9 cellular contexts compared by ENCODE assay signal in genomic region chr2:112584891-112585250, GRCh38. TPM values are rescaled to one million over a fixed set of nuclear protein-coding genes. Genes with fewer than 3 reads are reported as not detected.
DNase-seq lines count a peak whose midpoint lies in the region; ATAC-seq, FAIRE-seq and TF ChIP-seq lines count a peak whose summit lies in the region.
"Had no signal": no experiment of that assay in that cellular context is flagged by ENCODE, and none has a peak within 500 bp of the region (broad histone marks: within the 10 kb centered on the region; RNA-seq: fewer than 3 reads in every experiment).

No MANE protein-coding gene starts in this region.

- SMC1A ChIA-PET in GM12878 (lab: Charles Lee; ENCODE audit: uncharacterized antibody, unreplicated experiment), result interaction anchor here (0.8 to 4.3 kb wide), 5 partner anchors 15 to 357 kb away, joined by 3 to 18 read pairs (median 7); no protein-coding TSS in a partner anchor

- no peaks in the 10 kb centered on the region for H3K9me3 ChIP-seq in GM12878 (replicated peaks; ENCODE audit: control insufficient read depth, insufficient read depth, low read length)
- no peaks in the 10 kb centered on the region for H3K9me3 ChIP-seq in tibial artery

- no peak for TF ChIP-seq RAD21 in GM12878 (IDR thresholded peaks at IDR 0.05; ENCODE audit: insufficient read depth, low read depth, low read length)

- peak; percentile 27 for FAIRE-seq in GM12878 (lab: Jason Lieb, UNC)

- WGBS in GM12878 (ENCODE audit: insufficient coverage, insufficient replicate concordance, low lambda C conversion rate, missing lambda C conversion rate), result 50% methylated on average over 3 of the region's 3 CpGs
- WGBS in lower leg skin, 2 donors, result 57 to 67% methylated on average over 3 of the region's 3 CpGs

- H2AFZ ChIP-seq in GM12878 (ENCODE audit: control insufficient read depth, low read depth, low read length), result peak overlapping the region; percentile 99

- H3K36me3 ChIP-seq in GM12878 (ENCODE audit: control insufficient read depth in 2 of 2, insufficient read depth in 2 of 2, low read length in 1 of 2) (peaks cover 0 to 4% of the 10 kb centered on the region in 2 experiments; a peak in 1 of 4 replicates), tibial artery (peaks cover 6 to 31% (median 10%) of the 10 kb centered on the region in 3 donors)

- H3K36me3 Mint-ChIP-seq in activated CD8-positive, alpha-beta memory T cell treated with anti-CD3 and anti-CD28 coated beads, Interleukin-2, amount 10 ng/mL, durations not matched to agents 7 days and 5 days, result peaks cover 11% of the 10 kb centered on the region

- H3K79me2 ChIP-seq in GM12878 (ENCODE audit: control insufficient read depth, insufficient read depth, low read length), result peaks cover 11% of the 10 kb centered on the region

- H4K20me1 ChIP-seq in GM12878 (ENCODE audit: control insufficient read depth, insufficient read depth), result no peaks in the 10 kb centered on the region

- H3K27me3 Mint-ChIP-seq in activated CD8-positive, alpha-beta memory T cell treated with anti-CD3 and anti-CD28 coated beads, Interleukin-2, amount 10 ng/mL, durations not matched to agents 7 days and 5 days, result no peaks in the 10 kb centered on the region

- DNase-seq in activated CD8-positive, alpha-beta memory T cell treated with anti-CD3 and anti-CD28 coated beads, Interleukin-2, amount 10 ng/mL, durations not matched to agents 7 days and 5 days, result no peak
- no peak for DNase-seq in activated CD8-positive, alpha-beta memory T cell treated with anti-CD3 and anti-CD28 coated beads, Interleukin-2, amount 50 U/mL, for 4 hours
- DNase-seq in GM12878 (ENCODE audit: low read depth, low spot score) (no peak), lower leg skin (ENCODE audit: low spot score in 2 of 2) (no peak), tibial artery (no peak), NOMO-1 treated with DMSO at 0.1 percent for 48 hours (lab: John Stamatoyannopoulos, UW; ENCODE audit: unreplicated experiment) (no peak), NCI-H187 (lab: John Stamatoyannopoulos, UW) (no peak)
- DNase-seq: NCI-H1048 had no signal

- peak overlapping the region; percentile 98 for H3K4me2 ChIP-seq in GM12878 (ENCODE audit: control insufficient read depth, insufficient read depth)

- peak overlapping the region; percentile 92 for H3K9ac ChIP-seq in GM12878 (ENCODE audit: control insufficient read depth, insufficient read depth, low read length)

- CTCF ChIA-PET in activated CD8-positive, alpha-beta memory T cell treated with anti-CD3 and anti-CD28 coated beads, Interleukin-2, amount 10 ng/mL, durations not matched to agents 7 days and 5 days (lab: Charles Lee), result interaction anchor here (0.7 to 4.6 kb wide), 5 partner anchors 15 to 164 kb away, joined by 3 to 29 read pairs (median 21); no protein-coding TSS in a partner anchor
- CTCF ChIA-PET in GM12878 (lab: Yijun Ruan, JAX), result interaction anchor here (1.0 to 4.6 kb wide), 10 partner anchors 10 to 326 kb away, joined by 3 to 40 read pairs (median 3); partner anchors contain the start of gene SLC20A1

- ATAC-seq in activated CD8-positive, alpha-beta memory T cell treated with anti-CD3 and anti-CD28 coated beads, Interleukin-2, amount 10 ng/mL, durations not matched to agents 7 days and 5 days, result no peak
- ATAC-seq in GM12878 (no peak), HG03159 (IDR thresholded peaks at IDR 0.05; ENCODE audit: unreplicated experiment) (no peak)

- no TSS peak for BruUV-seq in GM12878 (replicated peaks; lab: Mats Ljungman, UMichigan)

- peak overlapping the region; percentile 89 for H3K4me3 ChIP-seq in GM12878
- peak overlapping the region; percentile 60 for H3K4me3 ChIP-seq in lower leg skin (ENCODE audit: low read depth, poor library complexity, severe bottlenecking)
- H3K4me3 ChIP-seq in tibial artery, result peak overlapping the region; percentile 63 to 76

- no peaks in the 10 kb centered on the region for H3K27me3 ChIP-seq in GM12878 (replicated peaks in 1 of 2; ENCODE audit: control insufficient read depth in 2 of 2, insufficient read depth in 2 of 2, low read length in 1 of 2)
- no peaks in the 10 kb centered on the region for H3K27me3 ChIP-seq in tibial artery

- peak overlapping the region; percentile 83 for H3K4me3 Mint-ChIP-seq in activated CD8-positive, alpha-beta memory T cell treated with anti-CD3 and anti-CD28 coated beads, Interleukin-2, amount 10 ng/mL, durations not matched to agents 7 days and 5 days

- H3K27ac ChIP-seq in GM12878 (ENCODE audit: control insufficient read depth, insufficient read depth) (peak overlapping the region; percentile 95), tibial artery (peak overlapping the region; percentile 92 to 94)

- peaks cover 39% of the 10 kb centered on the region for H3K4me1 Mint-ChIP-seq in activated CD8-positive, alpha-beta memory T cell treated with anti-CD3 and anti-CD28 coated beads, Interleukin-2, amount 10 ng/mL, durations not matched to agents 7 days and 5 days

- no peaks in the 10 kb centered on the region for H3K9me3 Mint-ChIP-seq in activated CD8-positive, alpha-beta memory T cell treated with anti-CD3 and anti-CD28 coated beads, Interleukin-2, amount 10 ng/mL, durations not matched to agents 7 days and 5 days (ENCODE audit: low read depth)

- no peak for TF ChIP-seq EP300 in GM12878 (IDR thresholded peaks at IDR 0.05; ENCODE audit: borderline replicate concordance in 1 of 2, control insufficient read depth in 1 of 2, low read depth in 2 of 2, low read length in 2 of 2)

- TF ChIP-seq CTCF in GM12878 (IDR thresholded peaks at IDR 0.05 in 2 of 3, conservative IDR thresholded peaks at IDR 0.05 in 1 of 3; ENCODE audit: control insufficient read depth in 2 of 3, extremely low read depth in 1 of 3, insufficient read depth in 1 of 3, low read depth in 3 of 3, low read length in 3 of 3), result no peak
- TF ChIP-seq CTCF in lower leg skin (IDR thresholded peaks at IDR 0.05), result no peak
- TF ChIP-seq CTCF in tibial artery (IDR thresholded peaks at IDR 0.05), result no peak

- RAD21 ChIA-PET in GM12878 (lab: Charles Lee; ENCODE audit: unreplicated experiment), result interaction anchor here (1.2 to 4.3 kb wide), 8 partner anchors 16 to 329 kb away, joined by 3 to 28 read pairs (median 7); partner anchors contain the start of gene ZC3H8

- peaks cover 20% of the 10 kb centered on the region for H3K4me1 ChIP-seq in GM12878 (ENCODE audit: control insufficient read depth, insufficient read depth, low read length)
- H3K4me1 ChIP-seq in tibial artery, result peaks cover 0 to 19% (median 13%) of the 10 kb centered on the region in 4 donors

- in situ Hi-C loops in GM12878 (cut with MboI), result loop anchor here (5.0 kb wide), 1 partner anchor 103 kb away; the partner anchor contains the start of gene TTL

- intact Hi-C loops in GM12878 (cut with micrococcal nuclease; ENCODE audit: unreplicated experiment), result loop anchor here (5.0 kb wide), 2 partner anchors 463 to 528 kb away; partner anchors contain the start of gene TMEM87B
- intact Hi-C loops in lower leg skin (cut with DNase I; ENCODE audit: low total_unique reads), result no loop called here
- intact Hi-C loops in tibial artery (cut with DNase I; ENCODE audit: low total_unique reads), result loop anchor here (5.0 to 10.0 kb wide), 2 partner anchors 60 to 103 kb away; partner anchors contain the start of genes SLC20A1 and TTL

- POLR2A ChIA-PET in GM12878 (lab: Charles Lee), result interaction anchor here (0.6 to 2.5 kb wide), 8 partner anchors 46 to 685 kb away, joined by 3 to 12 read pairs (median 4); partner anchors contain the start of gene TMEM87B

- peak overlapping the region; percentile 96 for H3K27ac Mint-ChIP-seq in activated CD8-positive, alpha-beta memory T cell treated with anti-CD3 and anti-CD28 coated beads, Interleukin-2, amount 10 ng/mL, durations not matched to agents 7 days and 5 days

- TF ChIP-seq POLR2A in GM12878 (IDR thresholded peaks at IDR 0.05; ENCODE audit: low read depth, low read length) (no peak), lower leg skin (IDR thresholded peaks at IDR 0.05) (no peak)

RNA-seq across cellular contexts. Expression of gene CHCHD5, which starts 0.5 kb away (rescaled TPM):
- 10 to 100 TPM; 25.4 to 27.8 TPM for total RNA-seq in activated CD8-positive, alpha-beta memory T cell treated with anti-CD3 and anti-CD28 coated beads, Interleukin-2, amount 10 ng/mL, durations not matched to agents 7 days and 5 days
- 9.8 and 9.9 TPM in 2 replicates for total RNA-seq in GM12878 (2013; cell fraction: nucleolus; rRNA removed)
- 25.7 and 37.2 TPM in 2 replicates for total RNA-seq in GM12878 (2014; rRNA removed)
- 21.5 and 22.9 TPM in 2 replicates for total RNA-seq in GM12878 (2014; rRNA removed; fragmentation: Illumina TruSeq; extraction: Trizol)
- 40.6 and 43.1 TPM in 2 replicates for total RNA-seq in GM12878 (2021)
- 46.5 TPM for polyA plus RNA-seq in GM12878 (2011; ENCODE audit: low read depth)
- polyA plus RNA-seq in GM12878 (2011; rRNA removed), result 10.0 and 18.5 TPM in 2 replicates
- 40.1 and 40.5 TPM in 2 replicates for polyA plus RNA-seq in GM12878 (2011; cell fraction: cytosol; rRNA removed)
- 25.8 and 29.2 TPM in 2 replicates for polyA plus RNA-seq in GM12878 (2011; cell fraction: nucleus; rRNA removed)
- 52.2 and 53.0 TPM in 2 replicates for polyA plus RNA-seq in GM12878 (2012)
- 2.7 and 16.4 TPM in 2 replicates for polyA plus RNA-seq in GM12878 (2014; fragmentation: Illumina TruSeq; extraction: Trizol)
- 10 to 100 TPM; 65.1 to 85.6 TPM for polyA plus RNA-seq in GM12878 (2014; fragmentation: Nextera tagmentation; extraction: Ambion mirVana)
- polyA plus RNA-seq in GM12878 (2014; rRNA removed), result 47.4 and 56.8 TPM in 2 replicates
- 100 to 1,000 TPM; 104 to 118 TPM for polyA plus RNA-seq in GM12878 (2016; fragmentation: Nextera tagmentation; extraction: Ambion mirVana)
- polyA minus RNA-seq in GM12878 (2011; rRNA and poly(A)+ RNA removed), result 5.1 and 8.6 TPM in 2 replicates
- 2.8 and 6.3 TPM in 2 replicates for polyA minus RNA-seq in GM12878 (2011; cell fraction: cytosol; rRNA and poly(A)+ RNA removed)
- polyA minus RNA-seq in GM12878 (2011; cell fraction: nucleus; rRNA and poly(A)+ RNA removed), result 3.5 and 5.1 TPM in 2 replicates
- 10 to 100 TPM; 12.4 to 26.8 (median 24.1) TPM for total RNA-seq in lower leg skin

RNA-seq across cellular contexts. Expression of gene POLR1B, which starts 42.6 kb away (rescaled TPM):
- total RNA-seq in activated CD8-positive, alpha-beta memory T cell treated with anti-CD3 and anti-CD28 coated beads, Interleukin-2, amount 10 ng/mL, durations not matched to agents 7 days and 5 days, result 10 to 100 TPM; 33.7 to 54.9 TPM
- 43.8 and 53.7 TPM in 2 replicates for total RNA-seq in GM12878 (2013; cell fraction: nucleolus; rRNA removed)
- total RNA-seq in GM12878 (2014; rRNA removed) (30.1 and 31.2 TPM in 2 replicates), GM12878 (2014; rRNA removed; fragmentation: Illumina TruSeq; extraction: Trizol) (36.7 and 37.8 TPM in 2 replicates), GM12878 (2021) (45.1 and 55.8 TPM in 2 replicates), lower leg skin (10 to 100 TPM; 12.4 to 17.0 (median 16.1) TPM)
- 12.6 TPM for polyA plus RNA-seq in GM12878 (2011; ENCODE audit: low read depth)
- polyA plus RNA-seq in GM12878 (2011; rRNA removed) (35.7 and 38.6 TPM in 2 replicates), GM12878 (2014; fragmentation: Illumina TruSeq; extraction: Trizol) (33.6 and 37.9 TPM in 2 replicates), GM12878 (2014; fragmentation: Nextera tagmentation; extraction: Ambion mirVana) (10 to 100 TPM; 13.4 to 14.3 TPM), GM12878 (2014; rRNA removed) (27.4 and 36.1 TPM in 2 replicates), GM12878 (2016; fragmentation: Nextera tagmentation; extraction: Ambion mirVana) (10 to 100 TPM; 46.7 to 47.2 TPM)
- polyA plus RNA-seq in GM12878 (2011; cell fraction: cytosol; rRNA removed), result 28.7 and 33.2 TPM in 2 replicates
- polyA plus RNA-seq in GM12878 (2011; cell fraction: nucleus; rRNA removed), result 21.1 and 36.1 TPM in 2 replicates
- 12.6 and 16.2 TPM in 2 replicates for polyA plus RNA-seq in GM12878 (2012)
- polyA minus RNA-seq in GM12878 (2011; rRNA and poly(A)+ RNA removed), result 88.5 and 101 TPM in 2 replicates
- polyA minus RNA-seq in GM12878 (2011; cell fraction: cytosol; rRNA and poly(A)+ RNA removed), result 32.0 and 36.5 TPM in 2 replicates
- 19.5 and 30.7 TPM in 2 replicates for polyA minus RNA-seq in GM12878 (2011; cell fraction: nucleus; rRNA and poly(A)+ RNA removed)
